17 cellular contexts compared by ENCODE assay signal in the genomic region with DNA sequence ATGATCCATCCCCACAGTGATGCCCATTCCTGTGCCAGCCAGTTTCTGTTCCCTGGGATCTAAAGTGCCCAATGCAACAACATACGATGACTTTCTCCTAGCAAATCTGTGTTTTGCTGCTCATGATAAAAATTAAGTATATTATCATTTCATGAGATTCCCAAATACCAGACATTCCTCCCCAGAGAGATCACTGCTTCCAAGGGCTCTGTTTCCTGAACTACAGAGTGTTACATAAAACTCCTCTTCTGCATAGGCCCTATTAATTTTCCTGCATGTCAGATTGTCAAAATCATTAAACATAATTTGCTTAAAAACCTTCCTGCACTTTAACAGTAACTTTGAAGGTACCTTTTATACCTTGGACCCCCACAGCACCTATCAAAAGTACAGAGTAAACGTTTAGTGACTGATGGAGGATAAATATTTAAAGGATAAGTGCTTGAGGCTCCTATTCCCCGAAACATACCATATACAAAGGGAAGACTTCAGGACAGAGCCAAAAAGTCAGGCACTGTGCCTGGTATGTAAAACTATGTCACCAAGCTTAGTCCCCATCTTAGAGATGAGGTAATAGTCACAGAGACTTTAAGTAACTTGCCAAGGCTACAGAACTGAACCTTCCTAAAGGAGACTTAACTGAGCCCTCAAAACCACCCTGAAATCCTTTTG.
"Had no signal": no experiment of that assay in that cellular context is flagged by ENCODE, and none has a peak within 500 bp of the region (broad histone marks: within the 10 kb centered on the region; RNA-seq: fewer than 3 reads in every experiment).

No MANE protein-coding gene starts in this region.

- H3K4me3 Mint-ChIP-seq: activated CD4-positive, alpha-beta memory T cell treated with anti-CD3 and anti-CD28 coated beads for 36 hours; activated naive CD8-positive, alpha-beta T cell; activated T-cell treated with anti-CD3 and anti-CD28 coated beads, Interleukin-2, amount 50 U/mL, for 4 hours; nephron progenitor cell; stimulated activated naive CD8-positive, alpha-beta T cell treated with anti-CD3 and anti-CD28 coated beads, Interleukin-15, Interleukin-2, amounts not matched to agents 100 ng/mL and 50 ng/mL, for 24 hours had no signal

- H3K27me3 ChIP-seq: left lung, pancreas, upper lobe of left lung had no signal

- H3K27me3 Mint-ChIP-seq: activated CD4-positive, alpha-beta memory T cell treated with anti-CD3 and anti-CD28 coated beads for 36 hours; activated naive CD8-positive, alpha-beta T cell; stimulated activated naive CD8-positive, alpha-beta T cell treated with anti-CD3 and anti-CD28 coated beads, Interleukin-15, Interleukin-2, amounts not matched to agents 100 ng/mL and 50 ng/mL, for 24 hours had no signal

- DNase-seq: activated CD4-positive, alpha-beta memory T cell treated with anti-CD3 and anti-CD28 coated beads for 36 hours; activated CD4-positive, CD25-positive, alpha-beta regulatory T cell treated with anti-CD3 and anti-CD28 coated beads, Interleukin-2, amount 50 U/mL, for 72 hours; activated gamma-delta T cell; activated T-cell treated with anti-CD3 and anti-CD28 coated beads, Interleukin-2, amount 50 U/mL, for 4 hours; aorta; cortex of kidney; effector memory CD4-positive, alpha-beta T cell; left lung; mesendoderm; nephron progenitor cell; pancreas; stimulated activated CD4-positive, alpha-beta T cell treated with anti-CD3 and anti-CD28 coated beads, Interleukin-4, amount 100 ng/mL, for 1 hour; T-helper 9 cell; upper lobe of left lung had no signal

- H3K4me1 Mint-ChIP-seq: nephron progenitor cell had no signal

- H3K9me3 ChIP-seq: pancreas had no signal

- H3K4me1 ChIP-seq: left lung, pancreas, upper lobe of left lung had no signal

- ATAC-seq: activated T-cell treated with anti-CD3 and anti-CD28 coated beads, Interleukin-2, amount 50 U/mL, for 4 hours; left lung; pancreas had no signal

- H3K27ac Mint-ChIP-seq: activated CD4-positive, alpha-beta memory T cell treated with anti-CD3 and anti-CD28 coated beads for 36 hours; activated naive CD8-positive, alpha-beta T cell; nephron progenitor cell; stimulated activated naive CD8-positive, alpha-beta T cell treated with anti-CD3 and anti-CD28 coated beads, Interleukin-15, Interleukin-2, amounts not matched to agents 100 ng/mL and 50 ng/mL, for 24 hours had no signal

- H3K27ac ChIP-seq: epithelial cell of prostate, left lung, pancreas, upper lobe of left lung had no signal

- H3K4me3 ChIP-seq: left lung, pancreas, upper lobe of left lung had no signal
